ENCODE assay signal across 2 cellular contexts in the genomic region with DNA sequence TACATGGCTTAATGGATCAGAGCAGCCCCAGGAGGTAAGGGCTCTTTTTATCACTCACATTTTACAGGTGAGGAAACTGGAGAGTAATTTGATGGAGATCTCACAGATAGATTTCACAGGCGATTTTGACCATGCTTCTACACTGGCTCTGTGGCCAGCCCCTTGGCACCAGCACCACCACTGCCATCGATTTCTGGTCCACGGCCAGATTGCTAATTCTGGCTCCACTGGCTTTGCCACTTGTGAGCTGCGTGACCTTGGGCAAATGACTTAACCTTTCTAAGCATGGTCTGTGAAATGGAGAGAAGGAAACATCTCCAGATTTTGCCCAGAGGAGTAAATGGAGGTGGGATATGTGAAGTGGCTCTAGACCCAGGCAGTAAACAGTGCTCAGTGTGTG.
TF ChIP-seq lines count a peak whose summit lies in the region.

No MANE protein-coding gene starts in this region.

TF ChIP-seq in HepG2, 621 proteins besides CTCF, POLR2A, EP300 and RAD21 (continues in another document):
- TF ChIP-seq, protein P1, sequence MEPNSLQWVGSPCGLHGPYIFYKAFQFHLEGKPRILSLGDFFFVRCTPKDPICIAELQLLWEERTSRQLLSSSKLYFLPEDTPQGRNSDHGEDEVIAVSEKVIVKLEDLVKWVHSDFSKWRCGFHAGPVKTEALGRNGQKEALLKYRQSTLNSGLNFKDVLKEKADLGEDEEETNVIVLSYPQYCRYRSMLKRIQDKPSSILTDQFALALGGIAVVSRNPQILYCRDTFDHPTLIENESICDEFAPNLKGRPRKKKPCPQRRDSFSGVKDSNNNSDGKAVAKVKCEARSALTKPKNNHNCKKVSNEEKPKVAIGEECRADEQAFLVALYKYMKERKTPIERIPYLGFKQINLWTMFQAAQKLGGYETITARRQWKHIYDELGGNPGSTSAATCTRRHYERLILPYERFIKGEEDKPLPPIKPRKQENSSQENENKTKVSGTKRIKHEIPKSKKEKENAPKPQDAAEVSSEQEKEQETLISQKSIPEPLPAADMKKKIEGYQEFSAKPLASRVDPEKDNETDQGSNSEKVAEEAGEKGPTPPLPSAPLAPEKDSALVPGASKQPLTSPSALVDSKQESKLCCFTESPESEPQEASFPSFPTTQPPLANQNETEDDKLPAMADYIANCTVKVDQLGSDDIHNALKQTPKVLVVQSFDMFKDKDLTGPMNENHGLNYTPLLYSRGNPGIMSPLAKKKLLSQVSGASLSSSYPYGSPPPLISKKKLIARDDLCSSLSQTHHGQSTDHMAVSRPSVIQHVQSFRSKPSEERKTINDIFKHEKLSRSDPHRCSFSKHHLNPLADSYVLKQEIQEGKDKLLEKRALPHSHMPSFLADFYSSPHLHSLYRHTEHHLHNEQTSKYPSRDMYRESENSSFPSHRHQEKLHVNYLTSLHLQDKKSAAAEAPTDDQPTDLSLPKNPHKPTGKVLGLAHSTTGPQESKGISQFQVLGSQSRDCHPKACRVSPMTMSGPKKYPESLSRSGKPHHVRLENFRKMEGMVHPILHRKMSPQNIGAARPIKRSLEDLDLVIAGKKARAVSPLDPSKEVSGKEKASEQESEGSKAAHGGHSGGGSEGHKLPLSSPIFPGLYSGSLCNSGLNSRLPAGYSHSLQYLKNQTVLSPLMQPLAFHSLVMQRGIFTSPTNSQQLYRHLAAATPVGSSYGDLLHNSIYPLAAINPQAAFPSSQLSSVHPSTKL (CRISPR knock-in tag; IDR thresholded peaks at IDR 0.05) = no peak
- TF ChIP-seq TEAD3 (CRISPR knock-in tag; optimal IDR thresholded peaks at IDR 0.05; ENCODE audit: borderline replicate concordance) = no peak
- TF ChIP-seq ZBTB20 (CRISPR knock-in tag; IDR thresholded peaks at IDR 0.05; ENCODE audit: borderline replicate concordance, low read depth) = no peak
- TF ChIP-seq ASH2L (IDR thresholded peaks at IDR 0.05; ENCODE audit: insufficient read length, low read depth, low read length) = no peak
- no peak for TF ChIP-seq ZNF501 (CRISPR knock-in tag; IDR thresholded peaks at IDR 0.05)
- TF ChIP-seq, protein P2, sequence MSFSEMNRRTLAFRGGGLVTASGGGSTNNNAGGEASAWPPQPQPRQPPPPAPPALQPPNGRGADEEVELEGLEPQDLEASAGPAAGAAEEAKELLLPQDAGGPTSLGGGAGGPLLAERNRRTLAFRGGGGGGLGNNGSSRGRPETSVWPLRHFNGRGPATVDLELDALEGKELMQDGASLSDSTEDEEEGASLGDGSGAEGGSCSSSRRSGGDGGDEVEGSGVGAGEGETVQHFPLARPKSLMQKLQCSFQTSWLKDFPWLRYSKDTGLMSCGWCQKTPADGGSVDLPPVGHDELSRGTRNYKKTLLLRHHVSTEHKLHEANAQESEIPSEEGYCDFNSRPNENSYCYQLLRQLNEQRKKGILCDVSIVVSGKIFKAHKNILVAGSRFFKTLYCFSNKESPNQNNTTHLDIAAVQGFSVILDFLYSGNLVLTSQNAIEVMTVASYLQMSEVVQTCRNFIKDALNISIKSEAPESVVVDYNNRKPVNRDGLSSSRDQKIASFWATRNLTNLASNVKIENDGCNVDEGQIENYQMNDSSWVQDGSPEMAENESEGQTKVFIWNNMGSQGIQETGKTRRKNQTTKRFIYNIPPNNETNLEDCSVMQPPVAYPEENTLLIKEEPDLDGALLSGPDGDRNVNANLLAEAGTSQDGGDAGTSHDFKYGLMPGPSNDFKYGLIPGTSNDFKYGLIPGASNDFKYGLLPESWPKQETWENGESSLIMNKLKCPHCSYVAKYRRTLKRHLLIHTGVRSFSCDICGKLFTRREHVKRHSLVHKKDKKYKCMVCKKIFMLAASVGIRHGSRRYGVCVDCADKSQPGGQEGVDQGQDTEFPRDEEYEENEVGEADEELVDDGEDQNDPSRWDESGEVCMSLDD (CRISPR knock-in tag; IDR thresholded peaks at IDR 0.05; ENCODE audit: borderline replicate concordance) = no peak
- no peak for TF ChIP-seq MZF1 (CRISPR knock-in tag; IDR thresholded peaks at IDR 0.05; ENCODE audit: borderline replicate concordance)

TF ChIP-seq in H1, 55 proteins besides CTCF, POLR2A, EP300 and RAD21:
- no peak for TF ChIP-seq MAFK (IDR thresholded peaks at IDR 0.05; ENCODE audit: low read depth, low read length)
- no peak for TF ChIP-seq SIX5 (IDR thresholded peaks at IDR 0.05; ENCODE audit: low read depth, low read length)
- no peak for TF ChIP-seq CREB1 (IDR thresholded peaks at IDR 0.05)
- TF ChIP-seq SP2 (IDR thresholded peaks at IDR 0.05; ENCODE audit: low read length) = no peak
- no peak for TF ChIP-seq NRF1 (IDR thresholded peaks at IDR 0.05; ENCODE audit: low read depth, low read length)
- TF ChIP-seq KDM4A (IDR thresholded peaks at IDR 0.05; ENCODE audit: low read depth, low read length, severe bottlenecking) = no peak
- TF ChIP-seq, protein P3, sequence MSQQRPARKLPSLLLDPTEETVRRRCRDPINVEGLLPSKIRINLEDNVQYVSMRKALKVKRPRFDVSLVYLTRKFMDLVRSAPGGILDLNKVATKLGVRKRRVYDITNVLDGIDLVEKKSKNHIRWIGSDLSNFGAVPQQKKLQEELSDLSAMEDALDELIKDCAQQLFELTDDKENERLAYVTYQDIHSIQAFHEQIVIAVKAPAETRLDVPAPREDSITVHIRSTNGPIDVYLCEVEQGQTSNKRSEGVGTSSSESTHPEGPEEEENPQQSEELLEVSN (IDR thresholded peaks at IDR 0.05) = no peak
- TF ChIP-seq FOSL1 (IDR thresholded peaks at IDR 0.05; ENCODE audit: insufficient read depth, low read depth, low read length) = no peak
- TF ChIP-seq, protein P4, sequence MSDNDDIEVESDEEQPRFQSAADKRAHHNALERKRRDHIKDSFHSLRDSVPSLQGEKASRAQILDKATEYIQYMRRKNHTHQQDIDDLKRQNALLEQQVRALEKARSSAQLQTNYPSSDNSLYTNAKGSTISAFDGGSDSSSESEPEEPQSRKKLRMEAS (IDR thresholded peaks at IDR 0.05) = no peak
- TF ChIP-seq SUZ12 (IDR thresholded peaks at IDR 0.05; ENCODE audit: low read length) = no peak
- TF ChIP-seq RXRA (IDR thresholded peaks at IDR 0.05; ENCODE audit: insufficient read depth, low read depth, low read length) = no peak
- TF ChIP-seq SAP30 (IDR thresholded peaks at IDR 0.05; ENCODE audit: insufficient read depth, insufficient replicate concordance, low read length) = no peak
- no peak for TF ChIP-seq SRF (IDR thresholded peaks at IDR 0.05; ENCODE audit: low read depth, low read length)
- TF ChIP-seq POU5F1 (IDR thresholded peaks at IDR 0.05; ENCODE audit: low read depth, low read length) = no peak
- TF ChIP-seq, protein P5, sequence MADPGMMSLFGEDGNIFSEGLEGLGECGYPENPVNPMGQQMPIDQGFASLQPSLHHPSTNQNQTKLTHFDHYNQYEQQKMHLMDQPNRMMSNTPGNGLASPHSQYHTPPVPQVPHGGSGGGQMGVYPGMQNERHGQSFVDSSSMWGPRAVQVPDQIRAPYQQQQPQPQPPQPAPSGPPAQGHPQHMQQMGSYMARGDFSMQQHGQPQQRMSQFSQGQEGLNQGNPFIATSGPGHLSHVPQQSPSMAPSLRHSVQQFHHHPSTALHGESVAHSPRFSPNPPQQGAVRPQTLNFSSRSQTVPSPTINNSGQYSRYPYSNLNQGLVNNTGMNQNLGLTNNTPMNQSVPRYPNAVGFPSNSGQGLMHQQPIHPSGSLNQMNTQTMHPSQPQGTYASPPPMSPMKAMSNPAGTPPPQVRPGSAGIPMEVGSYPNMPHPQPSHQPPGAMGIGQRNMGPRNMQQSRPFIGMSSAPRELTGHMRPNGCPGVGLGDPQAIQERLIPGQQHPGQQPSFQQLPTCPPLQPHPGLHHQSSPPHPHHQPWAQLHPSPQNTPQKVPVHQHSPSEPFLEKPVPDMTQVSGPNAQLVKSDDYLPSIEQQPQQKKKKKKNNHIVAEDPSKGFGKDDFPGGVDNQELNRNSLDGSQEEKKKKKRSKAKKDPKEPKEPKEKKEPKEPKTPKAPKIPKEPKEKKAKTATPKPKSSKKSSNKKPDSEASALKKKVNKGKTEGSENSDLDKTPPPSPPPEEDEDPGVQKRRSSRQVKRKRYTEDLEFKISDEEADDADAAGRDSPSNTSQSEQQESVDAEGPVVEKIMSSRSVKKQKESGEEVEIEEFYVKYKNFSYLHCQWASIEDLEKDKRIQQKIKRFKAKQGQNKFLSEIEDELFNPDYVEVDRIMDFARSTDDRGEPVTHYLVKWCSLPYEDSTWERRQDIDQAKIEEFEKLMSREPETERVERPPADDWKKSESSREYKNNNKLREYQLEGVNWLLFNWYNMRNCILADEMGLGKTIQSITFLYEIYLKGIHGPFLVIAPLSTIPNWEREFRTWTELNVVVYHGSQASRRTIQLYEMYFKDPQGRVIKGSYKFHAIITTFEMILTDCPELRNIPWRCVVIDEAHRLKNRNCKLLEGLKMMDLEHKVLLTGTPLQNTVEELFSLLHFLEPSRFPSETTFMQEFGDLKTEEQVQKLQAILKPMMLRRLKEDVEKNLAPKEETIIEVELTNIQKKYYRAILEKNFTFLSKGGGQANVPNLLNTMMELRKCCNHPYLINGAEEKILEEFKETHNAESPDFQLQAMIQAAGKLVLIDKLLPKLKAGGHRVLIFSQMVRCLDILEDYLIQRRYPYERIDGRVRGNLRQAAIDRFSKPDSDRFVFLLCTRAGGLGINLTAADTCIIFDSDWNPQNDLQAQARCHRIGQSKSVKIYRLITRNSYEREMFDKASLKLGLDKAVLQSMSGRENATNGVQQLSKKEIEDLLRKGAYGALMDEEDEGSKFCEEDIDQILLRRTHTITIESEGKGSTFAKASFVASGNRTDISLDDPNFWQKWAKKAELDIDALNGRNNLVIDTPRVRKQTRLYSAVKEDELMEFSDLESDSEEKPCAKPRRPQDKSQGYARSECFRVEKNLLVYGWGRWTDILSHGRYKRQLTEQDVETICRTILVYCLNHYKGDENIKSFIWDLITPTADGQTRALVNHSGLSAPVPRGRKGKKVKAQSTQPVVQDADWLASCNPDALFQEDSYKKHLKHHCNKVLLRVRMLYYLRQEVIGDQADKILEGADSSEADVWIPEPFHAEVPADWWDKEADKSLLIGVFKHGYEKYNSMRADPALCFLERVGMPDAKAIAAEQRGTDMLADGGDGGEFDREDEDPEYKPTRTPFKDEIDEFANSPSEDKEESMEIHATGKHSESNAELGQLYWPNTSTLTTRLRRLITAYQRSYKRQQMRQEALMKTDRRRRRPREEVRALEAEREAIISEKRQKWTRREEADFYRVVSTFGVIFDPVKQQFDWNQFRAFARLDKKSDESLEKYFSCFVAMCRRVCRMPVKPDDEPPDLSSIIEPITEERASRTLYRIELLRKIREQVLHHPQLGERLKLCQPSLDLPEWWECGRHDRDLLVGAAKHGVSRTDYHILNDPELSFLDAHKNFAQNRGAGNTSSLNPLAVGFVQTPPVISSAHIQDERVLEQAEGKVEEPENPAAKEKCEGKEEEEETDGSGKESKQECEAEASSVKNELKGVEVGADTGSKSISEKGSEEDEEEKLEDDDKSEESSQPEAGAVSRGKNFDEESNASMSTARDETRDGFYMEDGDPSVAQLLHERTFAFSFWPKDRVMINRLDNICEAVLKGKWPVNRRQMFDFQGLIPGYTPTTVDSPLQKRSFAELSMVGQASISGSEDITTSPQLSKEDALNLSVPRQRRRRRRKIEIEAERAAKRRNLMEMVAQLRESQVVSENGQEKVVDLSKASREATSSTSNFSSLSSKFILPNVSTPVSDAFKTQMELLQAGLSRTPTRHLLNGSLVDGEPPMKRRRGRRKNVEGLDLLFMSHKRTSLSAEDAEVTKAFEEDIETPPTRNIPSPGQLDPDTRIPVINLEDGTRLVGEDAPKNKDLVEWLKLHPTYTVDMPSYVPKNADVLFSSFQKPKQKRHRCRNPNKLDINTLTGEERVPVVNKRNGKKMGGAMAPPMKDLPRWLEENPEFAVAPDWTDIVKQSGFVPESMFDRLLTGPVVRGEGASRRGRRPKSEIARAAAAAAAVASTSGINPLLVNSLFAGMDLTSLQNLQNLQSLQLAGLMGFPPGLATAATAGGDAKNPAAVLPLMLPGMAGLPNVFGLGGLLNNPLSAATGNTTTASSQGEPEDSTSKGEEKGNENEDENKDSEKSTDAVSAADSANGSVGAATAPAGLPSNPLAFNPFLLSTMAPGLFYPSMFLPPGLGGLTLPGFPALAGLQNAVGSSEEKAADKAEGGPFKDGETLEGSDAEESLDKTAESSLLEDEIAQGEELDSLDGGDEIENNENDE (IDR thresholded peaks at IDR 0.05; ENCODE audit: insufficient replicate concordance, low read length) = no peak
TF ChIP-seq in H1: peak in this region for 0.
